Comparison of ENCODE assay signal across 8 cellular contexts in genomic region chr6:41503841-41504525, GRCh38. TPM values are rescaled to one million over a fixed set of nuclear protein-coding genes. Genes with fewer than 3 reads are reported as not detected.
DNase-seq lines count a peak whose midpoint lies in the region; ATAC-seq, FAIRE-seq and TF ChIP-seq lines count a peak whose summit lies in the region.

No MANE protein-coding gene starts in this region.

- no peak overlapping the region for H2AFZ ChIP-seq in keratinocyte (ENCODE audit: control insufficient read depth, low read length)

- ATAC-seq in HG03469 (IDR thresholded peaks at IDR 0.05; ENCODE audit: unreplicated experiment) (no peak), HG02938 (IDR thresholded peaks at IDR 0.05; ENCODE audit: unreplicated experiment) (no peak)

- peak overlapping the region in 7 of 8 donors; percentile 61 to 89 (median 74) for H3K4me3 Mint-ChIP-seq in CD4-positive, alpha-beta memory T cell
- H3K4me3 Mint-ChIP-seq in stimulated activated naive CD8-positive, alpha-beta T cell treated with anti-CD3 and anti-CD28 coated beads, Interleukin-15, Interleukin-2, amounts not matched to agents 100 ng/mL and 50 ng/mL, for 24 hours = peak overlapping the region; percentile 77

- DNase-seq in CD4-positive, alpha-beta memory T cell = no peak
- DNase-seq in H7 (peak; percentile 88), adipocyte (ENCODE audit: low read depth) (peak; percentile 72), keratinocyte (ENCODE audit: low read depth, low spot score) (no peak), DMS114 treated with DMSO at 0.1 percent for 48 hours (lab: John Stamatoyannopoulos, UW; ENCODE audit: unreplicated experiment) (no peak)

- H3K79me2 ChIP-seq in keratinocyte (ENCODE audit: control insufficient read depth, insufficient read depth, low read length) = no peaks in the 10 kb centered on the region

- intact Hi-C loops in CD4-positive, alpha-beta memory T cell (cut with micrococcal nuclease) = no loop called here

- no peak overlapping the region for H3K27ac ChIP-seq in CD4-positive, alpha-beta memory T cell (ENCODE audit: low read depth, low read length)
- H3K27ac ChIP-seq in keratinocyte (ENCODE audit: control insufficient read depth, insufficient read depth, low read length) = no peak overlapping the region

- no peak overlapping the region for H3K4me3 ChIP-seq in CD4-positive, alpha-beta memory T cell (ENCODE audit: low read length in 2 of 2)
- H3K4me3 ChIP-seq in H7 (ENCODE audit: insufficient read depth, low read depth, low read length) = peak overlapping the region; percentile 38
- peak overlapping the region; percentile 59 for H3K4me3 ChIP-seq in adipocyte (ENCODE audit: low read length)
- H3K4me3 ChIP-seq in keratinocyte (ENCODE audit: control insufficient read depth in 2 of 3, extremely low read depth in 1 of 3, insufficient read depth in 2 of 3, low read depth in 1 of 3, low read length in 3 of 3) = peak overlapping the region in 2 of 3 experiments; percentile 18 to 37

- no peaks in the 10 kb centered on the region for H3K9me3 ChIP-seq in CD4-positive, alpha-beta memory T cell (ENCODE audit: control insufficient read depth in 1 of 2, low read length in 2 of 2)
- no peaks in the 10 kb centered on the region for H3K9me3 ChIP-seq in adipocyte (ENCODE audit: control insufficient read depth, low read length)
- no peaks in the 10 kb centered on the region for H3K9me3 ChIP-seq in keratinocyte (ENCODE audit: control insufficient read depth, low read depth, low read length)

- TF ChIP-seq CTCF in keratinocyte (optimal IDR thresholded peaks at IDR 0.05 in 1 of 3, IDR thresholded peaks at IDR 0.05 in 1 of 3, conservative IDR thresholded peaks at IDR 0.05 in 1 of 3; ENCODE audit: extremely low read depth in 1 of 3, insufficient read depth in 2 of 3, low read length in 3 of 3) = no peak

- peaks cover 6 to 22% (median 12%) of the 10 kb centered on the region in 4 donors for H3K4me1 Mint-ChIP-seq in CD4-positive, alpha-beta memory T cell
- peaks cover 27% of the 10 kb centered on the region for H3K4me1 Mint-ChIP-seq in stimulated activated naive CD8-positive, alpha-beta T cell treated with anti-CD3 and anti-CD28 coated beads, Interleukin-15, Interleukin-2, amounts not matched to agents 100 ng/mL and 50 ng/mL, for 24 hours (ENCODE audit: low read depth)

- H3K27ac Mint-ChIP-seq in CD4-positive, alpha-beta memory T cell = no peak overlapping the region
- peak overlapping the region; percentile 77 for H3K27ac Mint-ChIP-seq in stimulated activated naive CD8-positive, alpha-beta T cell treated with anti-CD3 and anti-CD28 coated beads, Interleukin-15, Interleukin-2, amounts not matched to agents 100 ng/mL and 50 ng/mL, for 24 hours

- H3K36me3 Mint-ChIP-seq in CD4-positive, alpha-beta memory T cell = no peaks in the 10 kb centered on the region
- H3K36me3 Mint-ChIP-seq in stimulated activated naive CD8-positive, alpha-beta T cell treated with anti-CD3 and anti-CD28 coated beads, Interleukin-15, Interleukin-2, amounts not matched to agents 100 ng/mL and 50 ng/mL, for 24 hours (ENCODE audit: low read depth) = no peaks in the 10 kb centered on the region

- POLR2A ChIA-PET in CD4-positive, alpha-beta memory T cell (lab: Charles Lee; ENCODE audit: partially characterized antibody) = no interaction called here

- H3K9ac ChIP-seq in adipocyte (ENCODE audit: low read length) (no peak overlapping the region), keratinocyte (ENCODE audit: control insufficient read depth, extremely low read depth, insufficient read depth, low read length) (no peak overlapping the region)

- H3K9me1 ChIP-seq in keratinocyte (ENCODE audit: control insufficient read depth, extremely low read depth, insufficient read depth, low read length) = no peaks in the 10 kb centered on the region

- peak overlapping the region; percentile 54 for H3K4me2 ChIP-seq in keratinocyte (ENCODE audit: control insufficient read depth, extremely low read depth, insufficient read depth, low read depth, low read length)

- H3K27me3 ChIP-seq in CD4-positive, alpha-beta memory T cell (ENCODE audit: insufficient read depth, low read length) = peaks cover 14% of the 10 kb centered on the region
- H3K27me3 ChIP-seq in H7 (ENCODE audit: control insufficient read depth, insufficient read depth, low read length) (peaks cover 60% of the 10 kb centered on the region), adipocyte (replicated peaks; ENCODE audit: control insufficient read depth, insufficient read depth, low read length) (peaks cover 18% of the 10 kb centered on the region), keratinocyte (ENCODE audit: control insufficient read depth, extremely low read depth, insufficient read depth, low read length) (peaks cover 49% of the 10 kb centered on the region)

- dilution Hi-C loops in keratinocyte (cut with MboI; ENCODE audit: extremely low pct_ligation_motif_present, low sequenced_read_pairs) = no loop called here

- no peaks in the 10 kb centered on the region for H3K36me3 ChIP-seq in CD4-positive, alpha-beta memory T cell (ENCODE audit: insufficient read depth, low read length)
- H3K36me3 ChIP-seq in H7 (replicated peaks; ENCODE audit: control insufficient read depth, insufficient read depth, low read length) = no peaks in the 10 kb centered on the region
- no peaks in the 10 kb centered on the region for H3K36me3 ChIP-seq in adipocyte (ENCODE audit: control insufficient read depth, insufficient read depth, low read length, severe bottlenecking)
- no peaks in the 10 kb centered on the region for H3K36me3 ChIP-seq in keratinocyte (ENCODE audit: control insufficient read depth in 2 of 2, extremely low read depth in 1 of 2, insufficient read depth in 2 of 2, low read length in 2 of 2)

- H3K9me3 Mint-ChIP-seq in CD4-positive, alpha-beta memory T cell = no peaks in the 10 kb centered on the region
- no peaks in the 10 kb centered on the region for H3K9me3 Mint-ChIP-seq in stimulated activated naive CD8-positive, alpha-beta T cell treated with anti-CD3 and anti-CD28 coated beads, Interleukin-15, Interleukin-2, amounts not matched to agents 100 ng/mL and 50 ng/mL, for 24 hours

- CTCF ChIA-PET in CD4-positive, alpha-beta memory T cell (lab: Charles Lee; ENCODE audit: partially characterized antibody) = no interaction called here

- no peaks in the 10 kb centered on the region for H4K20me1 ChIP-seq in keratinocyte (ENCODE audit: control insufficient read depth, extremely low read depth, insufficient read depth, low read length)

- H3K4me1 ChIP-seq in CD4-positive, alpha-beta memory T cell (ENCODE audit: insufficient read depth, low read length) = peaks cover 11% of the 10 kb centered on the region
- peaks cover 7% of the 10 kb centered on the region for H3K4me1 ChIP-seq in adipocyte (ENCODE audit: control insufficient read depth, insufficient read depth, low read length)
- H3K4me1 ChIP-seq in keratinocyte (ENCODE audit: control insufficient read depth, extremely low read depth, insufficient read depth, low read length) = peaks cover 13% of the 10 kb centered on the region

- peaks cover 46 to 49% of the 10 kb centered on the region in 2 donors for H3K27me3 Mint-ChIP-seq in CD4-positive, alpha-beta memory T cell
- H3K27me3 Mint-ChIP-seq in stimulated activated naive CD8-positive, alpha-beta T cell treated with anti-CD3 and anti-CD28 coated beads, Interleukin-15, Interleukin-2, amounts not matched to agents 100 ng/mL and 50 ng/mL, for 24 hours = peaks cover 58% of the 10 kb centered on the region

- FAIRE-seq in keratinocyte (lab: Jason Lieb, UNC) = no peak

RNA-seq across cellular contexts. Expression of gene FOXP4, which starts 42.2 kb away (rescaled TPM):
- 1 to 10 TPM; 7.4 to 7.8 TPM for total RNA-seq in CD4-positive, alpha-beta memory T cell
- polyA plus RNA-seq in CD4-positive, alpha-beta memory T cell = 1 to 10 TPM in 1 of 2 donors, under 1 TPM in 1; 0.08 to 1.6 TPM
- 10.7 and 11.5 TPM in 2 replicates for total RNA-seq in H7 (2014; rRNA removed; shearing (Covaris generic))
- 0.93 to 4.3 TPM (median 1.1 TPM) in 3 replicates for polyA plus RNA-seq in keratinocyte
- polyA plus RNA-seq in keratinocyte (2011; ENCODE audit: low read depth) = 1.7 TPM
- 2.0 and 5.2 TPM in 2 replicates for polyA plus RNA-seq in keratinocyte (2011; cell fraction: cytosol; rRNA removed)
- 5.1 and 7.1 TPM in 2 replicates for polyA plus RNA-seq in keratinocyte (2011; cell fraction: nucleus; rRNA removed)
- polyA plus RNA-seq in keratinocyte (2012; ENCODE audit: low replicate concordance) = 6.1 and 13.3 TPM in 2 replicates
- 1.9 to 12.7 TPM (median 2.2 TPM) in 3 replicates for polyA minus RNA-seq in keratinocyte
- 13.4 TPM for polyA minus RNA-seq in keratinocyte (2011; cell fraction: cytosol; rRNA and poly(A)+ RNA removed)
- polyA minus RNA-seq in keratinocyte (2011; cell fraction: nucleus; rRNA and poly(A)+ RNA removed) = 4.2 and 4.9 TPM in 2 replicates

Comparison
In these comparisons a context has a peak if more than half of its experiments do, and no peak if none do; other contexts are left out.
1. DNase-seq: peak in H7 (single experiment) and adipocyte (single experiment); none in CD4-positive, alpha-beta memory T cell (0 of 5), keratinocyte (single experiment) and DMS114 treated with DMSO at 0.1 percent for 48 hours (single experiment).
2. H3K4me3 ChIP-seq: peak in H7 (single experiment), adipocyte (single experiment) and keratinocyte (2 of 3); none in CD4-positive, alpha-beta memory T cell (0 of 2).